10 cellular contexts compared by ENCODE assay signal in genomic region chr9:121367651-121368510, GRCh38. TPM values are rescaled to one million over a fixed set of nuclear protein-coding genes. Genes with fewer than 3 reads are reported as not detected.
DNase-seq lines count a peak whose midpoint lies in the region; ATAC-seq and TF ChIP-seq lines count a peak whose summit lies in the region.
"Had no signal": no experiment of that assay in that cellular context is flagged by ENCODE, and none has a peak within 500 bp of the region (broad histone marks: within the 10 kb centered on the region; RNA-seq: fewer than 3 reads in every experiment).

No MANE protein-coding gene starts in this region.

- H3K27me3 Mint-ChIP-seq in CD14-positive monocyte (ENCODE audit: low read depth in 3 of 3) (peaks cover 0 to 2% (median 1%) of the 10 kb centered on the region in 3 donors), nephron progenitor cell (ENCODE audit: low read depth, poor library complexity) (peaks cover 36% of the 10 kb centered on the region)

- DNase-seq in CD14-positive monocyte (ENCODE audit: low spot score) (no peak), M059J (ENCODE audit: low read depth) (peak; percentile 23), nephron progenitor cell (no peak), amygdala (lab: John Stamatoyannopoulos, UW) (no peak), GM19240 (ENCODE audit: insufficient read length, low spot score) (no peak)
- DNase-seq: activated CD4-positive, alpha-beta T cell treated with anti-CD3 and anti-CD28 coated beads, Interleukin-2, amount 50 U/mL, for 48 hours; kidney glomerular epithelial cell had no signal

- no peaks in the 10 kb centered on the region for H3K27me3 ChIP-seq in duodenal mucosa (ENCODE audit: control insufficient read depth in 1 of 2, insufficient read depth in 2 of 2, low read length in 2 of 2)

- H3K27ac ChIP-seq in duodenal mucosa (ENCODE audit: low read depth, low read length), result peak overlapping the region; percentile 76

- peaks cover 80% of the 10 kb centered on the region for H3K4me1 Mint-ChIP-seq in CD14-positive monocyte
- H3K4me1 Mint-ChIP-seq in nephron progenitor cell, result peaks cover 17% of the 10 kb centered on the region

- no peaks in the 10 kb centered on the region for H3K9me3 ChIP-seq in duodenal mucosa (ENCODE audit: control insufficient read depth in 1 of 2, low read length in 2 of 2)

- peaks cover 56 to 72% of the 10 kb centered on the region in 2 donors for H3K4me1 ChIP-seq in duodenal mucosa (ENCODE audit: control insufficient read depth in 1 of 2, insufficient read depth in 2 of 2, low read length in 2 of 2)

- peak overlapping the region; percentile 65 to 76 for H3K4me3 ChIP-seq in duodenal mucosa (ENCODE audit: low read depth in 1 of 2, low read length in 2 of 2)

- peak overlapping the region; percentile 61 to 92 (median 81) for H3K27ac Mint-ChIP-seq in CD14-positive monocyte
- no peak overlapping the region for H3K27ac Mint-ChIP-seq in nephron progenitor cell

- H3K36me3 Mint-ChIP-seq in CD14-positive monocyte (peaks cover 0 to 6% of the 10 kb centered on the region in 2 donors), nephron progenitor cell (ENCODE audit: low read depth) (peaks cover 4% of the 10 kb centered on the region)

- intact Hi-C loops in CD14-positive monocyte (cut with micrococcal nuclease), result no loop called here

- no peak for ATAC-seq in GM19351 (IDR thresholded peaks at IDR 0.05; ENCODE audit: unreplicated experiment)
- ATAC-seq in esophagus mucosa, result no peak

- H3K36me3 ChIP-seq in duodenal mucosa (ENCODE audit: control insufficient read depth in 1 of 2, insufficient read depth in 2 of 2, low read length in 2 of 2), result no peaks in the 10 kb centered on the region

- H3K4me3 Mint-ChIP-seq in CD14-positive monocyte (peak overlapping the region; percentile 95 to 99), nephron progenitor cell (peak overlapping the region; percentile 52)

- H3K9me3 Mint-ChIP-seq in CD14-positive monocyte (peaks cover 0 to 4% (median 0%) of the 10 kb centered on the region in 7 donors), nephron progenitor cell (peaks cover 5% of the 10 kb centered on the region)

- TF ChIP-seq CTCF in CD14-positive monocyte (IDR thresholded peaks at IDR 0.05), result no peak
- no peak for TF ChIP-seq CTCF in nephron progenitor cell (IDR thresholded peaks at IDR 0.05)

- peak overlapping the region; percentile 1 to 64 for H3K9ac ChIP-seq in duodenal mucosa (ENCODE audit: low read depth in 1 of 2, low read length in 2 of 2)

RNA-seq across cellular contexts. Expression of gene STOM, which starts 2.2 kb away (rescaled TPM):
- 10 to 100 TPM; 63.8 to 66.9 TPM for polyA plus RNA-seq in CD14-positive monocyte
- total RNA-seq in M059J (2014; rRNA removed; shearing (Covaris generic)), result 33.9 and 45.8 TPM in 2 replicates
- total RNA-seq in esophagus mucosa, result 65.5 TPM
